Comparison of ENCODE assay signal across 11 cellular contexts in the genomic region with DNA sequence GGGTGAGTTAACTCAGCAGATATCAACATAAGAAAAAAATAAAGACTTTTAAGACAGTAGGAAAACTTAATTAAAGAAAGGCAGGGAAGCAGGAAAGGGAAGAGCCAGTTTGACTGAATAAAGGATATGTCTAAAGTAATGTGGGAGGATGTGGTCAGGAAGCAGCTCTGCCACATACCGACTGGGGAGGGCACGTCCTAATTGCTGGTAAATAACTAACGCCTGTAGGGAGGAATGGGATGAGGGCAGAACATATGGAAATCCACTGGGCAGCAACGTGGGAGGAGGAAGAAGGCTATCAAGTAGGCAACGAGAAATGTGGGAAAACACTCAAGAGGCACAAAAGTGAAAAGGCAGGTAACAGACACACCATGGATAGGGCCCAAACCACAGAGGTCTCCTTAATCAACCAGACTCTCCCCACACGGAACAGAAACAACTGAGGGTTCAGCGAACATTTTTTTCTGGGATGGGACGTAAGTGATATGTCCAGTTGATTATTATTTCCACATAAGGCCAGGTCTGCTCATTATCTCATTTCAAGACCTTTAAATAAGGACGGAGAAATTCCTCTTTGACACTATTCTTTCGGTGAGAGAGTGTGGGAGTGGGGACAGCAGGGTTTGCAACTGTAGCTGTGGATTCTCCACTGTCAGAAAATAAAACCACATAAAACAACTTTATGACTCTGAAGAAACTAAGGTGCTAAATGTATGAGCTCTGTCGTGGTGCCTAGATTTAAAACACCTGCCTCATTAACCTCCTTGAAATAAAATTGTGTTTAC.
A peak's percentile ranks its signal among the peaks of the same experiment; 100 is the strongest.
DNase-seq lines count a peak whose midpoint lies in the region; ATAC-seq and TF ChIP-seq lines count a peak whose summit lies in the region.
"Had no signal": no experiment of that assay in that cellular context is flagged by ENCODE, and none has a peak within 500 bp of the region (broad histone marks: within the 10 kb centered on the region; RNA-seq: fewer than 3 reads in every experiment).

No MANE protein-coding gene starts in this region.

- H3K4me3 ChIP-seq in neutrophil (ENCODE audit: low read depth in 1 of 2, low read length in 1 of 2), result peak overlapping the region in 1 of 2 experiments; percentile 19

- peaks cover 13% of the 10 kb centered on the region for H3K36me3 ChIP-seq in neutrophil

- no peak for ATAC-seq in HG03139 (IDR thresholded peaks at IDR 0.05; ENCODE audit: unreplicated experiment)

- H3K27me3 ChIP-seq in neutrophil, result no peaks in the 10 kb centered on the region

- no peak for TF ChIP-seq CTCF in neutrophil (IDR thresholded peaks at IDR 0.05)

- DNase-seq in EL (peak; percentile 56), Kasumi-1 (lab: John Stamatoyannopoulos, UW) (peak; percentile 73 to 77), amniotic epithelial cell (ENCODE audit: low read depth) (peak; percentile 32), posterior cingulate gyrus (no peak)
- no peak for DNase-seq in stimulated activated CD4-positive, alpha-beta T cell treated with anti-CD3 and anti-CD28 coated beads, Interleukin-15, amount 100 ng/mL, for 24 hours
- DNase-seq: caudate nucleus, DMS53, NCI-H146 had no signal

- H3K9me3 ChIP-seq in neutrophil, result no peaks in the 10 kb centered on the region

- peaks cover 16 to 23% of the 10 kb centered on the region in 2 experiments for H3K4me1 ChIP-seq in neutrophil (ENCODE audit: control insufficient read depth in 1 of 2, insufficient read depth in 1 of 2, low read depth in 1 of 2, low read length in 1 of 2)

- peak overlapping the region; percentile 59 for H3K27ac ChIP-seq in neutrophil
- H3K27ac ChIP-seq: HL-60 had no signal

- intact Hi-C loops in posterior cingulate gyrus (cut with DNase I), result no loop called here

Comparison
In these comparisons a context has a peak if more than half of its experiments do, and no peak if none do; other contexts are left out.
1. DNase-seq: peak in EL (single experiment), Kasumi-1 (2 of 2) and amniotic epithelial cell (single experiment); none in stimulated activated CD4-positive, alpha-beta T cell treated with anti-CD3 and anti-CD28 coated beads, Interleukin-15, amount 100 ng/mL, for 24 hours (single experiment) and posterior cingulate gyrus (0 of 10).